ENCODE assay signal across 9 cellular contexts in genomic region chr2:75098856-75099255, GRCh38.
DNase-seq lines count a peak whose midpoint lies in the region; ATAC-seq and TF ChIP-seq lines count a peak whose summit lies in the region.
"Had no signal": no experiment of that assay in that cellular context is flagged by ENCODE, and none has a peak within 500 bp of the region (broad histone marks: within the 10 kb centered on the region; RNA-seq: fewer than 3 reads in every experiment).

No MANE protein-coding gene starts in this region.

- no peak overlapping the region for H4K8ac ChIP-seq in trophoblast cell (ENCODE audit: low read depth, low read length)

- H3K14ac ChIP-seq in trophoblast cell (ENCODE audit: low read length) = no peak overlapping the region

- H3K27ac Mint-ChIP-seq in activated naive CD4-positive, alpha-beta T cell treated with anti-CD3 and anti-CD28 coated beads, Interleukin-2, amount 10 ng/mL, durations not matched to agents 7 days and 5 days = no peak overlapping the region
- H3K27ac Mint-ChIP-seq: CD4-positive, CD25-positive, alpha-beta regulatory T cell had no signal

- peak; percentile 11 to 38 for DNase-seq in NCI-H446 (lab: John Stamatoyannopoulos, UW)
- no peak for DNase-seq in NCI-H446 treated with DMSO at 0.1 percent for 48 hours (lab: John Stamatoyannopoulos, UW)
- DNase-seq in NB4 (ENCODE audit: low read depth) = peak; percentile 60
- peak; percentile 48 to 68 for DNase-seq in cardiac fibroblast (ENCODE audit: low read depth in 2 of 2)
- peak in 1 of 2 donors; percentile 48 for DNase-seq in trophoblast cell
- no peak for DNase-seq in activated naive CD4-positive, alpha-beta T cell treated with anti-CD3 and anti-CD28 coated beads, Interleukin-2, amount 10 ng/mL, durations not matched to agents 7 days and 5 days
- DNase-seq in stimulated activated CD4-positive, alpha-beta T cell treated with anti-CD3 and anti-CD28 coated beads, Interleukin-2, amount 100 ng/mL, for 24 hours = no peak

- H2AFZ ChIP-seq in trophoblast cell (ENCODE audit: insufficient read depth, low read length, poor library complexity) = no peak overlapping the region

- H2BK5ac ChIP-seq in trophoblast cell (ENCODE audit: low read depth, low read length, poor library complexity) = no peak overlapping the region

- no peaks in the 10 kb centered on the region for H3K27me3 ChIP-seq in trophoblast cell (ENCODE audit: insufficient read depth, low read length)

- no peak overlapping the region for H3K9ac ChIP-seq in trophoblast cell (ENCODE audit: low read length)

- no peak overlapping the region for H4K12ac ChIP-seq in trophoblast cell (ENCODE audit: low read depth, low read length)

- H3K36me3 Mint-ChIP-seq in activated naive CD4-positive, alpha-beta T cell treated with anti-CD3 and anti-CD28 coated beads, Interleukin-2, amount 10 ng/mL, durations not matched to agents 7 days and 5 days = no peaks in the 10 kb centered on the region

- peaks cover 6% of the 10 kb centered on the region for H3K79me1 ChIP-seq in trophoblast cell (ENCODE audit: low read length)

- peaks cover 3% of the 10 kb centered on the region for H3K9me3 Mint-ChIP-seq in activated naive CD4-positive, alpha-beta T cell treated with anti-CD3 and anti-CD28 coated beads, Interleukin-2, amount 10 ng/mL, durations not matched to agents 7 days and 5 days

- H4K91ac ChIP-seq in trophoblast cell (ENCODE audit: low read depth, low read length) = peak overlapping the region; percentile 29

- no CpG with 5 or more reads among the region's 2 CpGs for WGBS in trophoblast cell (ENCODE audit: extremely low coverage, insufficient coverage, insufficient read length)

- no peak overlapping the region for H3K4ac ChIP-seq in trophoblast cell (ENCODE audit: low read depth, low read length)

- peak overlapping the region; percentile 51 for H3K27ac ChIP-seq in trophoblast cell (ENCODE audit: low read depth, low read length)

- no peaks in the 10 kb centered on the region for H3K36me3 ChIP-seq in trophoblast cell (ENCODE audit: control insufficient read depth in 1 of 2, insufficient read depth in 2 of 2, low read length in 2 of 2)

- TF ChIP-seq POLR2A in NB4 (IDR thresholded peaks at IDR 0.05; ENCODE audit: extremely low read depth, insufficient read length) = no peak

- peaks cover 3% of the 10 kb centered on the region for H3K9me3 ChIP-seq in trophoblast cell (ENCODE audit: insufficient read depth, low read depth, low read length)

- H2AK5ac ChIP-seq in trophoblast cell (ENCODE audit: low read length) = no peak overlapping the region

- H3K4me1 Mint-ChIP-seq in activated naive CD4-positive, alpha-beta T cell treated with anti-CD3 and anti-CD28 coated beads, Interleukin-2, amount 10 ng/mL, durations not matched to agents 7 days and 5 days = no peaks in the 10 kb centered on the region
- H3K4me1 Mint-ChIP-seq: CD4-positive, CD25-positive, alpha-beta regulatory T cell had no signal

- no peak overlapping the region for H3K4me2 ChIP-seq in trophoblast cell (ENCODE audit: low read length)

- peak overlapping the region; percentile 14 for H2BK120ac ChIP-seq in trophoblast cell (ENCODE audit: insufficient read depth, low read length, poor library complexity)

- H2BK12ac ChIP-seq in trophoblast cell (ENCODE audit: low read length) = peak overlapping the region; percentile 1

- H3K4me3 ChIP-seq in NB4 (ENCODE audit: low read depth, low read length) = no peak overlapping the region
- H3K4me3 ChIP-seq in cardiac fibroblast (replicated peaks in 1 of 2; ENCODE audit: low read depth in 2 of 2, low read length in 2 of 2) = no peak overlapping the region
- no peak overlapping the region for H3K4me3 ChIP-seq in trophoblast cell (ENCODE audit: low read depth, low read length)

- no peak overlapping the region for H3K4me3 Mint-ChIP-seq in activated naive CD4-positive, alpha-beta T cell treated with anti-CD3 and anti-CD28 coated beads, Interleukin-2, amount 10 ng/mL, durations not matched to agents 7 days and 5 days
- H3K4me3 Mint-ChIP-seq: CD4-positive, CD25-positive, alpha-beta regulatory T cell had no signal

- no peak overlapping the region for H3K23ac ChIP-seq in trophoblast cell (ENCODE audit: low read length)

- H3K18ac ChIP-seq in trophoblast cell (ENCODE audit: low read length) = peak overlapping the region; percentile 30

- H3K79me2 ChIP-seq in trophoblast cell (ENCODE audit: control insufficient read depth, insufficient read depth, low read length, poor library complexity) = no peaks in the 10 kb centered on the region

- CTCF ChIA-PET in activated naive CD4-positive, alpha-beta T cell treated with anti-CD3 and anti-CD28 coated beads, Interleukin-2, amount 10 ng/mL, durations not matched to agents 7 days and 5 days (lab: Charles Lee) = interaction anchor here (0.6 to 1.5 kb wide), 3 partner anchors 25 to 1098 kb away, joined by 3 read pairs; no protein-coding TSS in a partner anchor

- peaks cover 10 to 22% of the 10 kb centered on the region in 2 experiments for H3K4me1 ChIP-seq in trophoblast cell (ENCODE audit: control insufficient read depth in 1 of 2, insufficient read depth in 2 of 2, low read length in 2 of 2)

- TF ChIP-seq CTCF in NB4 (IDR thresholded peaks at IDR 0.05; ENCODE audit: low read depth, low read length) (peak; percentile 59), cardiac fibroblast (IDR thresholded peaks at IDR 0.05; ENCODE audit: low read depth, low read length) (peak; percentile 61)

- H3K27me3 Mint-ChIP-seq in activated naive CD4-positive, alpha-beta T cell treated with anti-CD3 and anti-CD28 coated beads, Interleukin-2, amount 10 ng/mL, durations not matched to agents 7 days and 5 days = peaks cover 12% of the 10 kb centered on the region

- no peak for ATAC-seq in HG03280 (IDR thresholded peaks at IDR 0.05; ENCODE audit: unreplicated experiment)

Comparison
In these comparisons a context has a peak if more than half of its experiments do, and no peak if none do; other contexts are left out.
1. DNase-seq: peak in NCI-H446 (2 of 2), NB4 (single experiment) and cardiac fibroblast (2 of 2); none in NCI-H446 treated with DMSO at 0.1 percent for 48 hours (single experiment), activated naive CD4-positive, alpha-beta T cell treated with anti-CD3 and anti-CD28 coated beads, Interleukin-2, amount 10 ng/mL, durations not matched to agents 7 days and 5 days (single experiment) and stimulated activated CD4-positive, alpha-beta T cell treated with anti-CD3 and anti-CD28 coated beads, Interleukin-2, amount 100 ng/mL, for 24 hours (0 of 2).